In genomic region chr15:55991841-55992768, GRCh38 we compare ENCODE assay signal across 8 cellular contexts. TPM values are rescaled to one million over a fixed set of nuclear protein-coding genes. Genes with fewer than 3 reads are reported as not detected.
DNase-seq lines count a peak whose midpoint lies in the region; ATAC-seq, FAIRE-seq and TF ChIP-seq lines count a peak whose summit lies in the region.

No MANE protein-coding gene starts in this region.

- H3K27ac ChIP-seq in DOHH2 (ENCODE audit: low read depth, low read length) (no peak overlapping the region), endothelial cell of umbilical vein (ENCODE audit: insufficient read depth, low read depth, low read length) (peak overlapping the region; percentile 68), ovary (peak overlapping the region in 1 of 2 donors; percentile 87)

- ATAC-seq in HG02759 (IDR thresholded peaks at IDR 0.05; ENCODE audit: unreplicated experiment), result no peak

- H3K36me3 ChIP-seq in DOHH2 (ENCODE audit: control insufficient read depth, low read length) (peaks cover 3% of the 10 kb centered on the region; the same call in 1 of the 2 replicates), endothelial cell of umbilical vein (ENCODE audit: control insufficient read depth in 2 of 2, extremely low read depth in 1 of 2, insufficient read depth in 2 of 2, low read length in 2 of 2) (peaks cover 0 to 3% of the 10 kb centered on the region in 2 experiments), ovary (no peaks in the 10 kb centered on the region)

- peaks cover 30% of the 10 kb centered on the region for H3K79me2 ChIP-seq in DOHH2 (ENCODE audit: control insufficient read depth, low read length)
- H3K79me2 ChIP-seq in endothelial cell of umbilical vein (ENCODE audit: control insufficient read depth, insufficient read depth, low read length), result peaks cover 38% of the 10 kb centered on the region

- peak; percentile 31 for FAIRE-seq in endothelial cell of umbilical vein (lab: Jason Lieb, UNC)

- TF ChIP-seq POLR2A in endothelial cell of umbilical vein (IDR thresholded peaks at IDR 0.05; ENCODE audit: low read depth, low read length) (no peak), ovary (IDR thresholded peaks at IDR 0.05) (no peak), lower leg skin (IDR thresholded peaks at IDR 0.05) (no peak)

- CTCF ChIA-PET in endothelial cell of umbilical vein (lab: Charles Lee), result interaction anchor here (0.6 to 3.7 kb wide), 10 partner anchors 8 to 253 kb away, joined by 3 to 45 read pairs (median 5); no protein-coding TSS in a partner anchor

- H4K20me1 ChIP-seq in DOHH2 (ENCODE audit: control insufficient read depth, insufficient read depth, low read depth, low read length), result no peaks in the 10 kb centered on the region; the same call in 1 of the 2 replicates
- H4K20me1 ChIP-seq in endothelial cell of umbilical vein (replicated peaks; ENCODE audit: control insufficient read depth, extremely low read depth, insufficient read depth, low read length), result no peaks in the 10 kb centered on the region

- TF ChIP-seq EP300 in ovary (IDR thresholded peaks at IDR 0.05), result no peak

- H3K4me2 ChIP-seq in DOHH2 (ENCODE audit: low read length) (peak overlapping the region; percentile 93), endothelial cell of umbilical vein (ENCODE audit: insufficient read depth, low read length) (peak overlapping the region; percentile 99)

- POLR2A ChIA-PET in endothelial cell of umbilical vein (lab: Charles Lee), result interaction anchor here (0.8 to 1.8 kb wide), 4 partner anchors 21 to 118 kb away, joined by 3 to 7 read pairs (median 4); no protein-coding TSS in a partner anchor

- H3K9me3 ChIP-seq in DOHH2 (ENCODE audit: control insufficient read depth, insufficient read depth, low read length), result no peaks in the 10 kb centered on the region
- H3K9me3 ChIP-seq in endothelial cell of umbilical vein (replicated peaks; ENCODE audit: control insufficient read depth, insufficient read depth, low read length), result no peaks in the 10 kb centered on the region
- no peaks in the 10 kb centered on the region for H3K9me3 ChIP-seq in ovary

- H3F3A ChIP-seq in DOHH2 (ENCODE audit: control insufficient read depth, insufficient read depth), result no peaks in the 10 kb centered on the region

- H2AFZ ChIP-seq in endothelial cell of umbilical vein (ENCODE audit: low read depth, low read length), result peak overlapping the region; percentile 15

- DNase-seq in OCI-M1 (lab: John Stamatoyannopoulos, UW), result peak; percentile 45
- peak; percentile 67 for DNase-seq in endothelial cell of umbilical vein (ENCODE audit: low read depth, low spot score)
- DNase-seq in ovary, result no peak
- no peak for DNase-seq in lower leg skin (ENCODE audit: low spot score in 2 of 2)
- DNase-seq in NCI-H226, result no peak
- no peak for DNase-seq in NCI-H510A (lab: John Stamatoyannopoulos, UW)

- peak overlapping the region; percentile 81 for H3K4me3 ChIP-seq in DOHH2 (ENCODE audit: low read length)
- peak overlapping the region; percentile 79 to 97 (median 93) for H3K4me3 ChIP-seq in endothelial cell of umbilical vein (replicated peaks in 1 of 3; ENCODE audit: insufficient read depth in 1 of 3, low read depth in 1 of 3, low read length in 3 of 3)
- H3K4me3 ChIP-seq in ovary, result peak overlapping the region; percentile 96
- H3K4me3 ChIP-seq in lower leg skin (ENCODE audit: low read depth, poor library complexity, severe bottlenecking), result no peak overlapping the region

- peak overlapping the region; percentile 88 for H3K9ac ChIP-seq in endothelial cell of umbilical vein (replicated peaks; ENCODE audit: extremely low read depth, insufficient read depth, low read length)

- H3K9me1 ChIP-seq in endothelial cell of umbilical vein (replicated peaks; ENCODE audit: control insufficient read depth, extremely low read depth, insufficient read depth, low read length), result no peaks in the 10 kb centered on the region

- H3K27me3 ChIP-seq in DOHH2 (ENCODE audit: control insufficient read depth, low read length) (peaks cover 4% of the 10 kb centered on the region; the same call in 1 of the 2 replicates), endothelial cell of umbilical vein (ENCODE audit: control insufficient read depth in 2 of 2, insufficient read depth in 2 of 2, low read length in 2 of 2) (no peaks in the 10 kb centered on the region), ovary (no peaks in the 10 kb centered on the region)

- 44 to 46% (median 45%) methylated on average over 12 of the region's 12 CpGs for whole genome bisulfite sequencing in ovary, 3 donors
- WGBS in lower leg skin, 2 donors, result 32 to 33% methylated on average over 12 of the region's 12 CpGs

- intact Hi-C loops in endothelial cell of umbilical vein (cut with micrococcal nuclease), result loop anchor here (1.0 to 5.0 kb wide), 6 partner anchors 49 to 345 kb away; no protein-coding TSS in a partner anchor
- intact Hi-C loops in ovary (cut with DNase I), result loop anchor here in 1 of 4 donors (10.0 kb wide), 1 partner anchor 253 kb away; the partner anchor contains the start of gene RFX7
- intact Hi-C loops in lower leg skin (cut with DNase I; ENCODE audit: low total_unique reads), result no loop called here

- no peak for TF ChIP-seq CTCF in DOHH2 (IDR thresholded peaks at IDR 0.05; ENCODE audit: low read depth, low read length, poor library complexity, severe bottlenecking)
- TF ChIP-seq CTCF in endothelial cell of umbilical vein (IDR thresholded peaks at IDR 0.05; ENCODE audit: extremely low read depth in 1 of 2, insufficient read depth in 1 of 2, low read depth in 1 of 2, low read length in 2 of 2), result no peak
- TF ChIP-seq CTCF in ovary (IDR thresholded peaks at IDR 0.05), result no peak
- TF ChIP-seq CTCF in lower leg skin (IDR thresholded peaks at IDR 0.05), result no peak

- H3K9me2 ChIP-seq in DOHH2 (replicated peaks; ENCODE audit: control insufficient read depth, low read length), result no peaks in the 10 kb centered on the region

- H3K4me1 ChIP-seq in DOHH2 (ENCODE audit: control insufficient read depth, low read length), result peaks cover 21% of the 10 kb centered on the region
- H3K4me1 ChIP-seq in endothelial cell of umbilical vein (ENCODE audit: control insufficient read depth, extremely low read depth, insufficient read depth, low read length), result peaks cover 20% of the 10 kb centered on the region
- H3K4me1 ChIP-seq in ovary (ENCODE audit: insufficient read depth), result no peaks in the 10 kb centered on the region

- dilution Hi-C loops in endothelial cell of umbilical vein (cut with MboI; ENCODE audit: extremely low pct_ligation_motif_present, low sequenced_read_pairs), result no loop called here

- BruUV-seq in endothelial cell of umbilical vein (replicated peaks; lab: Mats Ljungman, UMichigan), result no TSS peak

TF ChIP-seq in endothelial cell of umbilical vein, 7 proteins besides CTCF, POLR2A, EP300 and RAD21:
- TF ChIP-seq MYC (IDR thresholded peaks at IDR 0.05; ENCODE audit: low read depth, low read length) (no peak), FOS (IDR thresholded peaks at IDR 0.05; ENCODE audit: borderline replicate concordance, insufficient read depth, low read length) (no peak), POLR2AphosphoS5 (IDR thresholded peaks at IDR 0.05; ENCODE audit: insufficient read depth, low read depth, low read length) (no peak), GATA2 (IDR thresholded peaks at IDR 0.05; ENCODE audit: insufficient read depth, insufficient read length, low read depth, low read length) (no peak), EZH2 (IDR thresholded peaks at IDR 0.05; ENCODE audit: borderline replicate concordance, low read depth, low read length, severe bottlenecking) (no peak), JUN (IDR thresholded peaks at IDR 0.05; ENCODE audit: borderline replicate concordance, insufficient read depth, insufficient read length, low read depth) (no peak)
- TF ChIP-seq, protein P1, sequence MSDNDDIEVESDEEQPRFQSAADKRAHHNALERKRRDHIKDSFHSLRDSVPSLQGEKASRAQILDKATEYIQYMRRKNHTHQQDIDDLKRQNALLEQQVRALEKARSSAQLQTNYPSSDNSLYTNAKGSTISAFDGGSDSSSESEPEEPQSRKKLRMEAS (IDR thresholded peaks at IDR 0.05; ENCODE audit: insufficient read depth, insufficient read length), result no peak

RNA-seq across cellular contexts. Expression of gene NEDD4, which starts 1.3 kb away (rescaled TPM):
- total RNA-seq in endothelial cell of umbilical vein, result 34.2 and 39.0 TPM in 2 replicates
- polyA plus RNA-seq in endothelial cell of umbilical vein, result 8.9 and 9.2 TPM in 2 replicates
- 13.7 and 14.9 TPM in 2 replicates for polyA plus RNA-seq in endothelial cell of umbilical vein (2011; cell fraction: cytosol; rRNA removed)
- 26.5 and 28.7 TPM in 2 replicates for polyA plus RNA-seq in endothelial cell of umbilical vein (2011; cell fraction: nucleus; rRNA removed)
- 14.5 and 17.7 TPM in 2 replicates for polyA plus RNA-seq in endothelial cell of umbilical vein (2012)
- polyA minus RNA-seq in endothelial cell of umbilical vein, result 25.2 and 26.3 TPM in 2 replicates
- polyA minus RNA-seq in endothelial cell of umbilical vein (2011; cell fraction: cytosol; rRNA and poly(A)+ RNA removed), result 19.3 TPM
- polyA minus RNA-seq in endothelial cell of umbilical vein (2011; cell fraction: nucleus; rRNA and poly(A)+ RNA removed), result 48.2 and 54.0 TPM in 2 replicates
- total RNA-seq in ovary, result 10 to 100 TPM in 5 of 7 donors, 1 to 10 TPM in 2; 7.1 to 12.6 (median 11.0) TPM
- 1 to 10 TPM; 3.8 to 8.7 TPM for polyA plus RNA-seq in ovary
- total RNA-seq in lower leg skin, result 10 to 100 TPM; 16.7 to 40.4 (median 29.4) TPM

Comparison
In these comparisons a context has a peak if more than half of its experiments do, and no peak if none do; other contexts are left out.
1. DNase-seq: peak in OCI-M1 (single experiment) and endothelial cell of umbilical vein (single experiment); none in ovary (0 of 5), lower leg skin (0 of 2), NCI-H226 (single experiment) and NCI-H510A (single experiment).